ENCODE assay signal across 15 cellular contexts in the genomic region with DNA sequence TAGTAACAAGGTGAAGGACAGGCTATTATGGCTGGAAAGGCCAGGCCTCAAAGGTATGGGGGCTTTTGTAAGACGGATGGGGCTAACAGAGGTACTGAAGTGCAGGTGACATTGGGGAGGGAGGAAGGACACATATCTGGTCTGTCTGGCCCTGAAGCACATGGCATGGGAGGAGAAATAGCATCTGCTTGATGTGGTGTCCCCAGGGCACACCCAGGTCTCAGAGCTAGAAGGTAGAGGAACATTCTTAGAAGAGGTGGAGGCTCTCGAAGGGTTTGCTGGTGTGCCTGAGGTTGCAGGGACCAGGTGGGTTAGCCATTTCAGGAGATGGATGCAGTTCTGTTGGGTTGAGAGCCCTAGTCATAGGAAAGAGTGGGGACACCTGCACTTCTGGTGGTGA. TPM values are rescaled to one million over a fixed set of nuclear protein-coding genes. Genes with fewer than 3 reads are reported as not detected.
DNase-seq lines count a peak whose midpoint lies in the region; TF ChIP-seq lines count a peak whose summit lies in the region.
"Had no signal": no experiment of that assay in that cellular context is flagged by ENCODE, and none has a peak within 500 bp of the region (broad histone marks: within the 10 kb centered on the region; RNA-seq: fewer than 3 reads in every experiment).

No MANE protein-coding gene starts in this region.

- H3K4me2 ChIP-seq in mammary epithelial cell (ENCODE audit: insufficient read depth, low read depth, low read length) (peak overlapping the region; percentile 25), osteoblast (ENCODE audit: insufficient read depth, low read length) (no peak overlapping the region)

- peaks cover 6% of the 10 kb centered on the region for H3K4me1 Mint-ChIP-seq in MCF 10A (ENCODE audit: insufficient read depth, unreplicated experiment)

- POLR2A ChIA-PET in MCF 10A (lab: Yijun Ruan, JAX): interaction anchor here (0.6 to 3.4 kb wide), 5 partner anchors 10 to 545 kb away, joined by 3 to 18 read pairs (median 4); partner anchors contain the start of gene RALB

- no peaks in the 10 kb centered on the region for H3K27me3 ChIP-seq in mammary epithelial cell (ENCODE audit: insufficient read depth, low read length)
- H3K27me3 ChIP-seq in neutrophil: no peaks in the 10 kb centered on the region
- H3K27me3 ChIP-seq in osteoblast (ENCODE audit: insufficient read depth, low read length): no peaks in the 10 kb centered on the region

- H3K4me3 ChIP-seq in mammary epithelial cell (replicated peaks in 1 of 3; ENCODE audit: insufficient read depth in 1 of 3, low read depth in 2 of 3, low read length in 3 of 3) (no peak overlapping the region), epithelial cell of esophagus (ENCODE audit: low read length) (no peak overlapping the region), neutrophil (ENCODE audit: low read depth in 1 of 2, low read length in 1 of 2) (no peak overlapping the region), osteoblast (ENCODE audit: insufficient read depth, low read length) (no peak overlapping the region)

- in situ Hi-C loops in mammary epithelial cell (cut with MboI; ENCODE audit: low sequenced_read_pairs in 2 of 2): no loop called here

- no peaks in the 10 kb centered on the region for H3K36me3 ChIP-seq in mammary epithelial cell (ENCODE audit: insufficient read depth, low read length)
- no peaks in the 10 kb centered on the region for H3K36me3 ChIP-seq in neutrophil
- no peaks in the 10 kb centered on the region for H3K36me3 ChIP-seq in osteoblast (ENCODE audit: insufficient read depth, low read length)

- no peak overlapping the region for H3K27ac Mint-ChIP-seq in MCF 10A (ENCODE audit: low read depth, unreplicated experiment)

- H4K20me1 ChIP-seq in mammary epithelial cell (ENCODE audit: insufficient read depth, low read length) (peaks cover 2% of the 10 kb centered on the region), osteoblast (ENCODE audit: insufficient read depth, low read length) (peaks cover 54% of the 10 kb centered on the region)

- no peaks in the 10 kb centered on the region for H3K27me3 Mint-ChIP-seq in MCF 10A (ENCODE audit: insufficient read depth, unreplicated experiment)

- BruUV-seq in mammary epithelial cell (replicated peaks; lab: Mats Ljungman, UMichigan) (no TSS peak), MCF 10A (replicated peaks; lab: Mats Ljungman, UMichigan) (no TSS peak)

- no peak overlapping the region for H3K9ac ChIP-seq in mammary epithelial cell (ENCODE audit: insufficient read depth, low read length)

- no peak for TF ChIP-seq CTCF in mammary epithelial cell (conservative IDR thresholded peaks at IDR 0.05 in 1 of 2, IDR thresholded peaks at IDR 0.05 in 1 of 2; ENCODE audit: extremely low read depth in 1 of 2, insufficient read depth in 1 of 2, low read depth in 1 of 2, low read length in 2 of 2)
- no peak for TF ChIP-seq CTCF in MCF 10A (IDR thresholded peaks at IDR 0.05; ENCODE audit: unreplicated experiment)
- TF ChIP-seq CTCF in epithelial cell of esophagus (IDR thresholded peaks at IDR 0.05; ENCODE audit: insufficient read depth, low read depth, low read length, missing control alignments): no peak
- TF ChIP-seq CTCF in neutrophil (IDR thresholded peaks at IDR 0.05): no peak
- no peak for TF ChIP-seq CTCF in osteoblast (IDR thresholded peaks at IDR 0.05; ENCODE audit: extremely low read depth, low read depth, low read length)

- CTCF ChIA-PET in mammary epithelial cell (lab: Charles Lee; ENCODE audit: low non-redundant PET): no interaction called here
- CTCF ChIA-PET in MCF 10A (lab: Yijun Ruan, JAX): interaction anchor here (0.6 to 1.0 kb wide), 3 partner anchors 10 to 833 kb away, joined by 3 to 4 read pairs (median 3); partner anchors contain the start of gene RALB

- intact Hi-C loops in mammary epithelial cell (cut with micrococcal nuclease) (loop anchor here (2.0 kb wide), 1 partner anchor 25 kb away; no protein-coding TSS in a partner anchor), MCF 10A (cut with micrococcal nuclease) (no loop called here)

- no peaks in the 10 kb centered on the region for H3K36me3 Mint-ChIP-seq in MCF 10A (ENCODE audit: insufficient read depth, unreplicated experiment)

- dilution Hi-C loops in mammary epithelial cell (cut with HindIII; ENCODE audit: low sequenced_read_pairs): no loop called here

- no peak for DNase-seq in mammary epithelial cell
- DNase-seq in MCF 10A (ENCODE audit: unreplicated experiment): no peak
- DNase-seq in epithelial cell of esophagus (ENCODE audit: low read depth): peak; percentile 32
- no peak for DNase-seq in NCI-H146 treated with DMSO at 0.1 percent for 48 hours (lab: John Stamatoyannopoulos, UW; ENCODE audit: unreplicated experiment)
- DNase-seq in osteoblast (ENCODE audit: insufficient read length, low spot score, missing footprints): no peak
- DNase-seq in glomerular visceral epithelial cell (ENCODE audit: extremely low spot score): no peak
- DNase-seq: AML-193, Caco-2, DMS53, H7, NCI-H1105 treated with DMSO at 0.1 percent for 48 hours, NCI-H2029, NCI-H510A, RPMI8226 had no signal

- H3K79me2 ChIP-seq in mammary epithelial cell (ENCODE audit: insufficient read depth, low read length): peaks cover 89% of the 10 kb centered on the region
- peaks cover 84% of the 10 kb centered on the region for H3K79me2 ChIP-seq in osteoblast (ENCODE audit: insufficient read depth, low read length)

- H2AFZ ChIP-seq in mammary epithelial cell (ENCODE audit: low read depth, low read length) (no peak overlapping the region), osteoblast (ENCODE audit: low read length) (no peak overlapping the region)

- H3K9me3 ChIP-seq in mammary epithelial cell (replicated peaks; ENCODE audit: insufficient read depth, low read length) (no peaks in the 10 kb centered on the region), neutrophil (no peaks in the 10 kb centered on the region), osteoblast (ENCODE audit: low read depth, low read length) (no peaks in the 10 kb centered on the region)
- H3K9me3 ChIP-seq: Caco-2 had no signal

- H3K4me1 ChIP-seq in mammary epithelial cell (ENCODE audit: insufficient read depth, low read length): peaks cover 21% of the 10 kb centered on the region
- peaks cover 87 to 88% of the 10 kb centered on the region in 2 experiments for H3K4me1 ChIP-seq in neutrophil (ENCODE audit: control insufficient read depth in 1 of 2, insufficient read depth in 1 of 2, low read depth in 1 of 2, low read length in 1 of 2)
- H3K4me1 ChIP-seq in osteoblast (ENCODE audit: insufficient read depth, low read length): peaks cover 3% of the 10 kb centered on the region
- H3K4me1 ChIP-seq: Caco-2 had no signal

- H3K27ac ChIP-seq in mammary epithelial cell (ENCODE audit: insufficient read depth, low read depth, low read length) (peak overlapping the region; percentile 5), neutrophil (peak overlapping the region; percentile 97), osteoblast (ENCODE audit: low read depth, low read length) (no peak overlapping the region)

- no peak overlapping the region for H3K4me3 Mint-ChIP-seq in MCF 10A (ENCODE audit: unreplicated experiment)

- no peaks in the 10 kb centered on the region for H3K9me3 Mint-ChIP-seq in MCF 10A (ENCODE audit: unreplicated experiment)

- WGBS in mammary epithelial cell (ENCODE audit: low coverage, missing lambda C conversion rate): 75% methylated on average over 2 of the region's 2 CpGs

RNA-seq across cellular contexts. Expression of gene RALB, which starts 9.5 kb away (rescaled TPM):
- total RNA-seq in mammary epithelial cell (10 to 100 TPM; 34.0 to 49.8 TPM), MCF 10A (2022) (37.4 and 46.5 TPM in 2 replicates), osteoblast (48.5 and 48.6 TPM in 2 replicates)
- 52.5 TPM for polyA plus RNA-seq in mammary epithelial cell
- polyA minus RNA-seq in mammary epithelial cell: 11.8 TPM

RNA-seq across cellular contexts. Expression of gene TMEM185B, which starts 39.0 kb away (rescaled TPM):
- total RNA-seq in mammary epithelial cell (10 to 100 TPM; 30.2 to 45.7 TPM), MCF 10A (2022) (40.9 and 45.0 TPM in 2 replicates), osteoblast (42.1 and 46.7 TPM in 2 replicates)
- 29.3 TPM for polyA plus RNA-seq in mammary epithelial cell
- 32.7 TPM for polyA minus RNA-seq in mammary epithelial cell
